40 cellular contexts compared by ENCODE assay signal in the genomic region with DNA sequence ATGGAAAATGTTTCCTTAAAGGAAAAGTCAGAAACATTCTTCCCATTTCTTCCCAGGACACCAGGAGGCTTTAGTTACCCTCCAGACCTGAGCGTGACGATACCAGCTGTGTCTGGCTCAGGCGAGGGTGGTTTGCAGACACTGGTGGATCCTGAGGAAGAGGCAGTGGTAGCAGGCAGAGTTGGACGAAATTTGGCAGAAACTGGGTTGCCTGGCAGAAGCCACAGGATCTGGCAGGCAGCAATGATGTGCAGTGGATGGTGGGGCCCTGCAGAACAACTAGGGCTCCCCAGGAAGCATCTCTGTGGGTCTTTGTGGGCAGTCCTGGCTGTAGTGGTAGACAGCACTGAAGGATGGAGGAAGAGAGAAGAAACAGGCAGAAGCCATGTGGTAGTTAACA.
"Had no signal": no experiment of that assay in that cellular context is flagged by ENCODE, and none has a peak within 500 bp of the region (broad histone marks: within the 10 kb centered on the region; RNA-seq: fewer than 3 reads in every experiment).

No MANE protein-coding gene starts in this region.

- H3K36me3 Mint-ChIP-seq: activated naive CD4-positive, alpha-beta T cell treated with anti-CD3 and anti-CD28 coated beads, Interleukin-2, amount 10 ng/mL, durations not matched to agents 7 days and 5 days; activated naive CD4-positive, alpha-beta T cell treated with anti-CD3 and anti-CD28 coated beads, Interleukin-2, amount 50 U/mL, for 24 hours; activated naive CD4-positive, alpha-beta T cell treated with anti-CD3 and anti-CD28 coated beads, Interleukin-2, amount 50 U/mL, for 72 hours; activated naive CD8-positive, alpha-beta T cell; activated naive CD8-positive, alpha-beta T cell treated with anti-CD3 and anti-CD28 coated beads for 36 hours; activated naive CD8-positive, alpha-beta T cell treated with anti-CD3 and anti-CD28 coated beads, Interleukin-2, amount 10 ng/mL, durations not matched to agents 7 days and 5 days; brain had no signal

- H3K27me3 Mint-ChIP-seq: activated naive CD4-positive, alpha-beta T cell treated with anti-CD3 and anti-CD28 coated beads, Interleukin-2, amount 10 ng/mL, durations not matched to agents 7 days and 5 days; activated naive CD8-positive, alpha-beta T cell; activated naive CD8-positive, alpha-beta T cell treated with anti-CD3 and anti-CD28 coated beads, Interleukin-2, amount 10 ng/mL, durations not matched to agents 7 days and 5 days; activated T-helper 17 cell treated with anti-CD3 and anti-CD28 coated beads, Interleukin-2, amount 50 U/mL, for 72 hours; central memory CD8-positive, alpha-beta T cell had no signal

- H3K9me3 Mint-ChIP-seq: activated naive CD4-positive, alpha-beta T cell treated with anti-CD3 and anti-CD28 coated beads for 36 hours; activated naive CD4-positive, alpha-beta T cell treated with anti-CD3 and anti-CD28 coated beads, Interleukin-2, amount 10 ng/mL, durations not matched to agents 7 days and 5 days; activated naive CD4-positive, alpha-beta T cell treated with anti-CD3 and anti-CD28 coated beads, Interleukin-2, amount 50 U/mL, for 24 hours; activated naive CD4-positive, alpha-beta T cell treated with anti-CD3 and anti-CD28 coated beads, Interleukin-2, amount 50 U/mL, for 72 hours; activated naive CD8-positive, alpha-beta T cell treated with anti-CD3 and anti-CD28 coated beads for 36 hours; activated naive CD8-positive, alpha-beta T cell treated with anti-CD3 and anti-CD28 coated beads, Interleukin-2, amount 10 ng/mL, durations not matched to agents 7 days and 5 days; activated naive CD8-positive, alpha-beta T cell treated with anti-CD3 and anti-CD28 coated beads, Interleukin-2, amount 50 U/mL, for 24 hours; activated T-cell treated with anti-CD3 and anti-CD28 coated beads, Interleukin-2, amount 50 U/mL, for 24 hours; activated T-cell treated with anti-CD3 and anti-CD28 coated beads, Interleukin-2, amount 50 U/mL, for 4 hours; activated T-cell treated with anti-CD3 and anti-CD28 coated beads, Interleukin-2, amount 50 U/mL, for 72 hours; activated T-helper 1 cell treated with anti-CD3 and anti-CD28 coated beads, Interleukin-12 subunit alpha, Interleukin-12 subunit beta, Interleukin-2, Interleukin-4 antibody, amounts not matched to agents 30 ng/mL and 10 ng/mL and 1 ng/mL, durations not matched to agents 14 hours and 24 hours and 36 hours; activated T-helper 17 cell treated with anti-CD3 and anti-CD28 coated beads, Interleukin-2, amount 50 U/mL, for 72 hours; activated T-helper 2 cell treated with anti-CD3 and anti-CD28 coated beads, Interferon-gamma antibody, Interleukin-2, Interleukin-4, amounts not matched to agents 10 μg/mL and 5 μg/mL and 100 μg/mL, durations not matched to agents 14 hours and 24 hours and 36 hours; brain; central memory CD8-positive, alpha-beta T cell had no signal

- ATAC-seq: activated naive CD4-positive, alpha-beta T cell treated with anti-CD3 and anti-CD28 coated beads, Interleukin-2, amount 50 U/mL, for 72 hours; activated naive CD8-positive, alpha-beta T cell treated with anti-CD3 and anti-CD28 coated beads, Interleukin-2, amount 50 U/mL, for 24 hours; activated T-cell treated with anti-CD3 and anti-CD28 coated beads, Interleukin-2, amount 50 U/mL, for 4 hours; activated T-cell treated with anti-CD3 and anti-CD28 coated beads, Interleukin-2, amount 50 U/mL, for 72 hours; activated T-helper 17 cell treated with anti-CD3 and anti-CD28 coated beads, Interleukin-2, amount 50 U/mL, for 72 hours; body of pancreas had no signal

- H3K9me3 ChIP-seq: adrenal gland, ascending aorta, body of pancreas, breast epithelium had no signal

- H3K4me1 Mint-ChIP-seq: activated naive CD4-positive, alpha-beta T cell treated with anti-CD3 and anti-CD28 coated beads, Interleukin-2, amount 10 ng/mL, durations not matched to agents 7 days and 5 days; activated naive CD4-positive, alpha-beta T cell treated with anti-CD3 and anti-CD28 coated beads, Interleukin-2, amount 50 U/mL, for 24 hours; activated naive CD8-positive, alpha-beta T cell treated with anti-CD3 and anti-CD28 coated beads for 36 hours; activated naive CD8-positive, alpha-beta T cell treated with anti-CD3 and anti-CD28 coated beads, Interleukin-2, amount 10 ng/mL, durations not matched to agents 7 days and 5 days; activated naive CD8-positive, alpha-beta T cell treated with anti-CD3 and anti-CD28 coated beads, Interleukin-2, amount 50 U/mL, for 24 hours; activated T-helper 17 cell treated with anti-CD3 and anti-CD28 coated beads, Interleukin-2, amount 50 U/mL, for 72 hours; brain; central memory CD8-positive, alpha-beta T cell had no signal

- H3K27ac Mint-ChIP-seq: activated naive CD4-positive, alpha-beta T cell treated with anti-CD3 and anti-CD28 coated beads for 36 hours; activated naive CD4-positive, alpha-beta T cell treated with anti-CD3 and anti-CD28 coated beads, Interleukin-2, amount 10 ng/mL, durations not matched to agents 7 days and 5 days; activated naive CD4-positive, alpha-beta T cell treated with anti-CD3 and anti-CD28 coated beads, Interleukin-2, amount 50 U/mL, for 24 hours; activated naive CD4-positive, alpha-beta T cell treated with anti-CD3 and anti-CD28 coated beads, Interleukin-2, amount 50 U/mL, for 72 hours; activated naive CD8-positive, alpha-beta T cell; activated naive CD8-positive, alpha-beta T cell treated with anti-CD3 and anti-CD28 coated beads for 36 hours; activated naive CD8-positive, alpha-beta T cell treated with anti-CD3 and anti-CD28 coated beads, Interleukin-2, amount 10 ng/mL, durations not matched to agents 7 days and 5 days; activated naive CD8-positive, alpha-beta T cell treated with anti-CD3 and anti-CD28 coated beads, Interleukin-2, amount 50 U/mL, for 24 hours; activated T-cell treated with anti-CD3 and anti-CD28 coated beads, Interleukin-2, amount 50 U/mL, for 24 hours; activated T-cell treated with anti-CD3 and anti-CD28 coated beads, Interleukin-2, amount 50 U/mL, for 72 hours; activated T-helper 1 cell treated with anti-CD3 and anti-CD28 coated beads, Interleukin-12 subunit alpha, Interleukin-12 subunit beta, Interleukin-2, Interleukin-4 antibody, amounts not matched to agents 30 ng/mL and 10 ng/mL and 1 ng/mL, durations not matched to agents 14 hours and 24 hours and 36 hours; activated T-helper 17 cell treated with anti-CD3 and anti-CD28 coated beads, Interleukin-2, amount 50 U/mL, for 72 hours; activated T-helper 2 cell treated with anti-CD3 and anti-CD28 coated beads, Interferon-gamma antibody, Interleukin-2, Interleukin-4, amounts not matched to agents 10 μg/mL and 5 μg/mL and 100 μg/mL, durations not matched to agents 14 hours and 24 hours and 36 hours; brain had no signal

- H3K4me1 ChIP-seq: adrenal gland, ascending aorta, breast epithelium had no signal

- H3K4me3 Mint-ChIP-seq: activated naive CD4-positive, alpha-beta T cell treated with anti-CD3 and anti-CD28 coated beads for 36 hours; activated naive CD4-positive, alpha-beta T cell treated with anti-CD3 and anti-CD28 coated beads, Interleukin-2, amount 10 ng/mL, durations not matched to agents 7 days and 5 days; activated naive CD4-positive, alpha-beta T cell treated with anti-CD3 and anti-CD28 coated beads, Interleukin-2, amount 50 U/mL, for 24 hours; activated naive CD8-positive, alpha-beta T cell; activated naive CD8-positive, alpha-beta T cell treated with anti-CD3 and anti-CD28 coated beads for 36 hours; activated naive CD8-positive, alpha-beta T cell treated with anti-CD3 and anti-CD28 coated beads, Interleukin-2, amount 10 ng/mL, durations not matched to agents 7 days and 5 days; activated naive CD8-positive, alpha-beta T cell treated with anti-CD3 and anti-CD28 coated beads, Interleukin-2, amount 50 U/mL, for 24 hours; activated T-cell treated with anti-CD3 and anti-CD28 coated beads, Interleukin-2, amount 50 U/mL, for 24 hours; activated T-cell treated with anti-CD3 and anti-CD28 coated beads, Interleukin-2, amount 50 U/mL, for 4 hours; activated T-cell treated with anti-CD3 and anti-CD28 coated beads, Interleukin-2, amount 50 U/mL, for 72 hours; activated T-helper 1 cell treated with anti-CD3 and anti-CD28 coated beads, Interleukin-12 subunit alpha, Interleukin-12 subunit beta, Interleukin-2, Interleukin-4 antibody, amounts not matched to agents 30 ng/mL and 10 ng/mL and 1 ng/mL, durations not matched to agents 14 hours and 24 hours and 36 hours; activated T-helper 17 cell treated with anti-CD3 and anti-CD28 coated beads, Interleukin-2, amount 50 U/mL, for 72 hours; brain; central memory CD8-positive, alpha-beta T cell had no signal

- H3K27ac ChIP-seq: adrenal gland, ascending aorta, body of pancreas, brain microvascular endothelial cell, breast epithelium, cardiac muscle cell had no signal

- FAIRE-seq: bronchial epithelial cell had no signal

- DNase-seq: activated effector memory CD4-positive, alpha-beta T cell treated with anti-CD3 and anti-CD28 coated beads, Interleukin-2, amount 50 U/mL, for 16 hours; activated effector memory CD4-positive, alpha-beta T cell treated with Interleukin-2 at 50 U/mL for 16 hours; activated gamma-delta T cell; activated gamma-delta T cell treated with Interleukin-2 at 50 U/mL for 16 hours; activated naive CD4-positive, alpha-beta T cell; activated naive CD4-positive, alpha-beta T cell treated with anti-CD3 and anti-CD28 coated beads for 36 hours; activated naive CD4-positive, alpha-beta T cell treated with anti-CD3 and anti-CD28 coated beads, Interleukin-2, amount 10 ng/mL, durations not matched to agents 7 days and 5 days; activated naive CD4-positive, alpha-beta T cell treated with anti-CD3 and anti-CD28 coated beads, Interleukin-2, amount 50 U/mL, for 16 hours; activated naive CD4-positive, alpha-beta T cell treated with Interleukin-2 at 50 U/mL for 16 hours; activated naive CD8-positive, alpha-beta T cell treated with anti-CD3 and anti-CD28 coated beads for 36 hours; activated naive CD8-positive, alpha-beta T cell treated with anti-CD3 and anti-CD28 coated beads, Interleukin-2, amount 10 ng/mL, durations not matched to agents 7 days and 5 days; activated naive CD8-positive, alpha-beta T cell treated with anti-CD3 and anti-CD28 coated beads, Interleukin-2, amount 50 U/mL, for 24 hours; activated T-cell treated with anti-CD3 and anti-CD28 coated beads for 4 hours; activated T-cell treated with anti-CD3 and anti-CD28 coated beads, Interleukin-2, amount 50 U/mL, for 1 hour; activated T-cell treated with anti-CD3 and anti-CD28 coated beads, Interleukin-2, amount 50 U/mL, for 24 hours; activated T-cell treated with anti-CD3 and anti-CD28 coated beads, Interleukin-2, amount 50 U/mL, for 4 hours; activated T-cell treated with anti-CD3 and anti-CD28 coated beads, Interleukin-2, amount 50 U/mL, for 48 hours; activated T-cell treated with anti-CD3 and anti-CD28 coated beads, Interleukin-2, amount 50 U/mL, for 72 hours; adrenal gland; amniotic stem cell; amygdala; anterior cingulate cortex; aorta; brain microvascular endothelial cell; caudate nucleus; central memory CD4-positive, alpha-beta T cell; cerebellar nuclear complex had no signal

- H3K4me3 ChIP-seq: adrenal gland, ascending aorta, body of pancreas, breast epithelium, cardiac muscle cell had no signal

- H3K36me3 ChIP-seq: adrenal gland, ascending aorta, brain microvascular endothelial cell, breast epithelium, cardiac muscle cell had no signal

- H3K27me3 ChIP-seq: adrenal gland, ascending aorta, body of pancreas, brain microvascular endothelial cell, breast epithelium, cardiac muscle cell had no signal
